9 cellular contexts compared by ENCODE assay signal in genomic region chr9:136090768-136091581, GRCh38. TPM values are rescaled to one million over a fixed set of nuclear protein-coding genes. Genes with fewer than 3 reads are reported as not detected.
DNase-seq lines count a peak whose midpoint lies in the region; ATAC-seq and TF ChIP-seq lines count a peak whose summit lies in the region.
"Had no signal": no experiment of that assay in that cellular context is flagged by ENCODE, and none has a peak within 500 bp of the region (broad histone marks: within the 10 kb centered on the region; RNA-seq: fewer than 3 reads in every experiment).

No MANE protein-coding gene starts in this region.

- 20% methylated on average over 1 of the region's 22 CpGs for WGBS in right lobe of liver (ENCODE audit: insufficient coverage, low coverage, low lambda C conversion rate, missing lambda C conversion rate)

- H3K36me3 ChIP-seq in HUES6 (ENCODE audit: control insufficient read depth, insufficient read depth, low read length) (no peaks in the 10 kb centered on the region), right lobe of liver (no peaks in the 10 kb centered on the region), tibial artery (peaks cover 0 to 3% (median 0%) of the 10 kb centered on the region in 3 donors)

- TF ChIP-seq CTCF in MCF 10A (IDR thresholded peaks at IDR 0.05; ENCODE audit: unreplicated experiment), result no peak
- no peak for TF ChIP-seq CTCF in right lobe of liver (IDR thresholded peaks at IDR 0.05)
- no peak for TF ChIP-seq CTCF in tibial artery (IDR thresholded peaks at IDR 0.05)

- no TSS peak for BruUV-seq in MCF 10A (replicated peaks; lab: Mats Ljungman, UMichigan)

- DNase-seq in MCF 10A (ENCODE audit: unreplicated experiment) (no peak), right lobe of liver (peak in 2 of 3 donors; percentile 14 to 42), tibial artery (peak; percentile 57 to 91), NCI-H1436 (lab: John Stamatoyannopoulos, UW) (no peak)
- DNase-seq in activated CD4-positive, alpha-beta T cell treated with anti-CD3 and anti-CD28 coated beads, Interleukin-2, amount 50 U/mL, for 48 hours, result no peak
- DNase-seq in activated CD8-positive, alpha-beta memory T cell treated with anti-CD3 and anti-CD28 coated beads, Interleukin-2, amount 50 U/mL, for 4 hours, result no peak
- DNase-seq: effector memory CD8-positive, alpha-beta T cell; NCI-H510A had no signal

- POLR2A ChIA-PET in MCF 10A (lab: Yijun Ruan, JAX), result interaction anchor here (0.8 to 1.0 kb wide), 3 partner anchors 17 to 29 kb away, joined by 3 to 4 read pairs (median 3); no protein-coding TSS in a partner anchor

- peaks cover 15% of the 10 kb centered on the region for H3K36me3 Mint-ChIP-seq in MCF 10A (ENCODE audit: insufficient read depth, unreplicated experiment)

- no peak for TF ChIP-seq POLR2A in right lobe of liver (IDR thresholded peaks at IDR 0.05)

- no peaks in the 10 kb centered on the region for H3K9me3 Mint-ChIP-seq in MCF 10A (ENCODE audit: unreplicated experiment)
- H3K9me3 Mint-ChIP-seq: effector memory CD8-positive, alpha-beta T cell had no signal

- ATAC-seq in right lobe of liver, result no peak
- ATAC-seq: effector memory CD8-positive, alpha-beta T cell had no signal

- H3K9ac ChIP-seq in HUES6 (ENCODE audit: low read length), result peak overlapping the region; percentile 54

- peak overlapping the region; percentile 79 for H3K27ac ChIP-seq in HUES6 (ENCODE audit: low read depth, low read length)
- H3K27ac ChIP-seq in right lobe of liver, result no peak overlapping the region
- peak overlapping the region; percentile 96 for H3K27ac ChIP-seq in tibial artery

- H3K27ac Mint-ChIP-seq in MCF 10A (ENCODE audit: low read depth, unreplicated experiment), result peak overlapping the region; percentile 54

- H3K27me3 ChIP-seq in HUES6 (ENCODE audit: control insufficient read depth, insufficient read depth, low read length), result peaks cover 14% of the 10 kb centered on the region
- H3K27me3 ChIP-seq in right lobe of liver, result no peaks in the 10 kb centered on the region
- no peaks in the 10 kb centered on the region for H3K27me3 ChIP-seq in tibial artery

- H3K9me3 ChIP-seq in HUES6 (ENCODE audit: control insufficient read depth, insufficient read depth, low read depth, low read length) (no peaks in the 10 kb centered on the region), right lobe of liver (no peaks in the 10 kb centered on the region), tibial artery (no peaks in the 10 kb centered on the region)

- peaks cover 22% of the 10 kb centered on the region for H3K4me1 Mint-ChIP-seq in MCF 10A (ENCODE audit: insufficient read depth, unreplicated experiment)

- CTCF ChIA-PET in MCF 10A (lab: Yijun Ruan, JAX), result interaction anchor here (0.6 to 2.7 kb wide), 5 partner anchors 27 to 1658 kb away, joined by 3 to 18 read pairs (median 3); no protein-coding TSS in a partner anchor

- intact Hi-C loops in MCF 10A (cut with micrococcal nuclease), result no loop called here
- intact Hi-C loops in right lobe of liver (cut with DNase I), result no loop called here
- intact Hi-C loops in tibial artery (cut with DNase I; ENCODE audit: low total_unique reads), result no loop called here

- no peaks in the 10 kb centered on the region for H3K27me3 Mint-ChIP-seq in MCF 10A (ENCODE audit: insufficient read depth, unreplicated experiment)
- H3K27me3 Mint-ChIP-seq: effector memory CD8-positive, alpha-beta T cell had no signal

- no peak overlapping the region for H3K4me3 Mint-ChIP-seq in MCF 10A (ENCODE audit: unreplicated experiment)

- H3K4me1 ChIP-seq in HUES6 (ENCODE audit: control insufficient read depth, insufficient read depth, low read length) (peaks cover 71% of the 10 kb centered on the region), right lobe of liver (peaks cover 0 to 37% (median 18%) of the 10 kb centered on the region in 4 donors), tibial artery (peaks cover 23 to 84% (median 82%) of the 10 kb centered on the region in 4 donors)

- no peak overlapping the region for H3K4me3 ChIP-seq in HUES6 (ENCODE audit: low read depth, low read length)
- no peak overlapping the region for H3K4me3 ChIP-seq in right lobe of liver
- H3K4me3 ChIP-seq in tibial artery, result peak overlapping the region; percentile 35 to 85

RNA-seq across cellular contexts. Expression of gene NACC2, which starts 4.1 kb away (rescaled TPM):
- total RNA-seq in MCF 10A (2022) (16.5 and 20.2 TPM in 2 replicates), right lobe of liver (10 to 100 TPM; 10.9 to 25.8 (median 13.8) TPM)

RNA-seq across cellular contexts. Expression of gene TMEM250, which starts 27.7 kb away (rescaled TPM):
- total RNA-seq in MCF 10A (2022), result 43.2 and 45.4 TPM in 2 replicates
- 10 to 100 TPM; 12.4 to 29.7 (median 15.4) TPM for total RNA-seq in right lobe of liver

Comparison
In these comparisons a context has a peak if more than half of its experiments do, and no peak if none do; other contexts are left out.
1. H3K27ac ChIP-seq: peak in HUES6 (single experiment) and tibial artery (2 of 2); none in right lobe of liver (0 of 3).
2. H3K4me3 ChIP-seq: peak in tibial artery (2 of 2); none in HUES6 (single experiment) and right lobe of liver (0 of 3).
3. DNase-seq: peak in right lobe of liver (2 of 3) and tibial artery (2 of 2); none in MCF 10A (single experiment), NCI-H1436 (single experiment), activated CD4-positive, alpha-beta T cell treated with anti-CD3 and anti-CD28 coated beads, Interleukin-2, amount 50 U/mL, for 48 hours (0 of 2) and activated CD8-positive, alpha-beta memory T cell treated with anti-CD3 and anti-CD28 coated beads, Interleukin-2, amount 50 U/mL, for 4 hours (single experiment).